In genomic region chr16:82302007-82302733, GRCh38 we compare ENCODE assay signal across 14 cellular contexts.
"Had no signal": no experiment of that assay in that cellular context is flagged by ENCODE, and none has a peak within 500 bp of the region (broad histone marks: within the 10 kb centered on the region; RNA-seq: fewer than 3 reads in every experiment).

No MANE protein-coding gene starts in this region.

- ATAC-seq: mucosa of descending colon, psoas muscle had no signal

- H3K36me3 Mint-ChIP-seq: natural killer cell treated with Interleukin-12 subunit alpha and Interleukin-12 subunit beta and Interleukin-15 and Interleukin-18, amount 100 ng/mL, for 72 hours had no signal

- H3K27me3 ChIP-seq: cardiac muscle cell, sigmoid colon, vagina had no signal

- H3K4me3 Mint-ChIP-seq: activated CD8-positive, alpha-beta T cell treated with anti-CD3 and anti-CD28 coated beads for 36 hours; natural killer cell treated with Interleukin-12 subunit alpha and Interleukin-12 subunit beta and Interleukin-15 and Interleukin-18, amount 100 ng/mL, for 72 hours; T-helper 2 cell treated with Interferon-gamma antibody and Interleukin-4, amounts not matched to agents 5 μg/mL and 100 μg/mL, for 36 hours had no signal

- H3K4me1 ChIP-seq: psoas muscle, sigmoid colon, vagina had no signal

- DNase-seq: activated CD8-positive, alpha-beta memory T cell treated with anti-CD3 and anti-CD28 coated beads, Interleukin-2, amount 50 U/mL, for 4 hours; activated CD8-positive, alpha-beta T cell treated with anti-CD3 and anti-CD28 coated beads for 36 hours; cortex of kidney; effector CD8-positive, alpha-beta T cell; foreskin melanocyte; mucosa of descending colon; psoas muscle; sigmoid colon; stimulated activated naive CD8-positive, alpha-beta T cell treated with anti-CD3 and anti-CD28 coated beads, Interleukin-15, Interleukin-2, amounts not matched to agents 100 U/mL and 50 U/mL, for 24 hours; SW 1271 had no signal

- H3K9me3 Mint-ChIP-seq: activated CD8-positive, alpha-beta T cell treated with anti-CD3 and anti-CD28 coated beads for 36 hours; natural killer cell treated with Interleukin-12 subunit alpha and Interleukin-12 subunit beta and Interleukin-15 and Interleukin-18, amount 100 ng/mL, for 72 hours; T-helper 2 cell treated with Interferon-gamma antibody and Interleukin-4, amounts not matched to agents 5 μg/mL and 100 μg/mL, for 36 hours had no signal

- H3K27ac Mint-ChIP-seq: activated CD8-positive, alpha-beta T cell treated with anti-CD3 and anti-CD28 coated beads for 36 hours; natural killer cell treated with Interleukin-12 subunit alpha and Interleukin-12 subunit beta and Interleukin-15 and Interleukin-18, amount 100 ng/mL, for 72 hours; T-helper 2 cell treated with Interferon-gamma antibody and Interleukin-4, amounts not matched to agents 5 μg/mL and 100 μg/mL, for 36 hours had no signal

- H3K27ac ChIP-seq: cardiac muscle cell, psoas muscle, sigmoid colon, vagina had no signal

- H3K9me3 ChIP-seq: mucosa of descending colon, psoas muscle, sigmoid colon, vagina had no signal
